18 cellular contexts compared by ENCODE assay signal in genomic region chr6:44531447-44532015, GRCh38.
"Had no signal": no experiment of that assay in that cellular context is flagged by ENCODE, and none has a peak within 500 bp of the region (broad histone marks: within the 10 kb centered on the region; RNA-seq: fewer than 3 reads in every experiment).

No MANE protein-coding gene starts in this region.

- H3K36me3 ChIP-seq: cardiac muscle cell, left ventricle myocardium inferior, pancreas, thoracic aorta, upper lobe of right lung had no signal

- H3K9me3 Mint-ChIP-seq: activated naive CD4-positive, alpha-beta T cell treated with anti-CD3 and anti-CD28 coated beads, Interleukin-2, amount 50 U/mL, for 24 hours; activated T-cell treated with anti-CD3 and anti-CD28 coated beads, Interleukin-2, amount 50 U/mL, for 72 hours; effector memory CD8-positive, alpha-beta T cell; stimulated activated naive B cell treated with anti-CD40 and anti-IgM and Interleukin-4, amounts not matched to agents 10 μg/mL and 1 μg/mL and 100 μg/mL, for 72 hours had no signal

- H3K27me3 ChIP-seq: cardiac muscle cell, pancreas, upper lobe of right lung had no signal

- H3K27ac Mint-ChIP-seq: activated naive CD4-positive, alpha-beta T cell treated with anti-CD3 and anti-CD28 coated beads, Interleukin-2, amount 50 U/mL, for 24 hours; activated T-cell treated with anti-CD3 and anti-CD28 coated beads, Interleukin-2, amount 50 U/mL, for 72 hours; effector memory CD8-positive, alpha-beta T cell; stimulated activated naive B cell treated with anti-CD40 and anti-IgM and Interleukin-4, amounts not matched to agents 10 μg/mL and 1 μg/mL and 100 μg/mL, for 72 hours had no signal

- H3K4me1 ChIP-seq: left ventricle myocardium inferior, pancreas, upper lobe of right lung had no signal

- DNase-seq: activated CD4-positive, alpha-beta T cell treated with anti-CD3 and anti-CD28 coated beads for 1 hour; activated CD8-positive, alpha-beta memory T cell treated with anti-CD3 and anti-CD28 coated beads for 24 hours; activated effector memory CD4-positive, alpha-beta T cell treated with anti-CD3 and anti-CD28 coated beads, Interleukin-2, amount 50 U/mL, for 16 hours; activated T-cell treated with anti-CD3 and anti-CD28 coated beads, Interleukin-2, amount 50 U/mL, for 72 hours; effector memory CD8-positive, alpha-beta T cell; foreskin fibroblast; kidney glomerular epithelial cell; left ventricle myocardium inferior; mammary epithelial cell; pancreas; stimulated activated naive B cell treated with anti-CD40 and anti-IgM and Interleukin-4, amounts not matched to agents 10 μg/mL and 1 μg/mL and 100 μg/mL, for 72 hours; T-helper 1 cell; T-helper 9 cell; upper lobe of right lung had no signal

- H3K27ac ChIP-seq: cardiac muscle cell, left ventricle myocardium inferior, pancreas, thoracic aorta, upper lobe of right lung, VCaP had no signal

- H3K4me3 ChIP-seq: cardiac muscle cell, left ventricle myocardium inferior, pancreas, thoracic aorta, upper lobe of right lung had no signal

- H3K9me3 ChIP-seq: left ventricle myocardium inferior, pancreas, thoracic aorta, upper lobe of right lung had no signal

- H3K36me3 Mint-ChIP-seq: activated naive CD4-positive, alpha-beta T cell treated with anti-CD3 and anti-CD28 coated beads, Interleukin-2, amount 50 U/mL, for 24 hours; stimulated activated naive B cell treated with anti-CD40 and anti-IgM and Interleukin-4, amounts not matched to agents 10 μg/mL and 1 μg/mL and 100 μg/mL, for 72 hours had no signal

- H3K4me3 Mint-ChIP-seq: activated naive CD4-positive, alpha-beta T cell treated with anti-CD3 and anti-CD28 coated beads, Interleukin-2, amount 50 U/mL, for 24 hours; activated T-cell treated with anti-CD3 and anti-CD28 coated beads, Interleukin-2, amount 50 U/mL, for 72 hours; effector memory CD8-positive, alpha-beta T cell; stimulated activated naive B cell treated with anti-CD40 and anti-IgM and Interleukin-4, amounts not matched to agents 10 μg/mL and 1 μg/mL and 100 μg/mL, for 72 hours had no signal
